In the genomic region with DNA sequence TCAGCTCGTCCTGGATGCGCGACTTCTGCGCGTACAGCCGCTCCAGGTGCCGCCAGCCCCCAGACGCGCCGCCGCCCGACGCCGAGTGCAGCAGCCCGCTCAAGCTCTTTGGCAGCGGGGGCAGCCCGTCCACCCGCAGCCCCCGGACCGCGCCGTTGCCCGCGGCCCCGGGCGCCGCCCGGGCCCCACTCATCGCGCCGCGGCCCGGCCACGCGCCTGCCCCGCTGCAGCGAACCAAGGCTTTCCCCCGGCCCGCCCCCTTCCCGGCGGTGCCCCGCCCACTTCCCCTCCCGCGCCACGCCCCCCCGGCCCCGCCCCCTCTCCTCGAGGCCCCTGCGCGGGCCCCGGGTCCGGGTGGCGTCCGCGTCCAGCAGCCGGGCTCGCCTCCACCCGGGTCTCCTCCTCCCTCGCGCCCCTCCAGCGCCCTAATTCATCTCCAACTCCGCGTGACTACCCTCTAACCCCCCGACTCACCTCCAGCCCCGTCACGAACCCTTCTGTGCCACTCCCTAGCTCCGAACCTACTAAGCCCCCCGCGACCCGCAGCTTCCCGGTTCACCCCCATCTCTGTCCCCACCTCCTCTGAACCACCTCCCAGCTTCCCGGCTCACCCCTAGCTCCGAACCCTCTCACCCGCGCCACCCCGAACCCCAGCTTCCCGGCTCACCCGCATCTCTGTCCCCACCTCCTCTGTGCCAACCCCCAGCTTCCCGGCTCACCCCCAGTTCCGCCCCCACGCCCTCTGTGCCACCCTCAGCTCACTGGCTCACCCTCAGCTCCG, we compare ENCODE assay signal across 8 cellular contexts. TPM values are rescaled to one million over a fixed set of nuclear protein-coding genes. Genes with fewer than 3 reads are reported as not detected.
DNase-seq lines count a peak whose midpoint lies in the region; ATAC-seq and TF ChIP-seq lines count a peak whose summit lies in the region.

A gene (minus strand): TSS at position 236 of the 781 bp plus-strand sequence. CDS start 43 bp downstream, at position 193.

- peak within 1 kb of the TSS; percentile 91 for H2AFZ ChIP-seq in smooth muscle cell (ENCODE audit: low read depth)

- H3K27ac ChIP-seq in AG04450 (ENCODE audit: low read depth, low read length) (no peak within 1 kb of the TSS), iPS-20b (ENCODE audit: low read length) (no peak within 1 kb of the TSS), smooth muscle cell (ENCODE audit: low read depth) (peak within 1 kb of the TSS; percentile 63)

- DNase-seq in AG04450 (ENCODE audit: low read depth, low spot score): no peak
- peak; percentile 36 for DNase-seq in T1000 (lab: John Stamatoyannopoulos, UW)
- DNase-seq in astrocyte of the spinal cord (ENCODE audit: low read depth, low spot score): no peak
- peak; percentile 42 for DNase-seq in smooth muscle cell (lab: John Stamatoyannopoulos, UW; ENCODE audit: unreplicated experiment)
- DNase-seq in DMS79 treated with DMSO at 0.1 percent for 48 hours (lab: John Stamatoyannopoulos, UW): no peak

- H3K9ac ChIP-seq in iPS-20b (ENCODE audit: low read depth, low read length): no peak within 1 kb of the TSS
- H3K9ac ChIP-seq in smooth muscle cell (ENCODE audit: low read depth): peak within 1 kb of the TSS; percentile 87

- no peaks in the 10 kb centered on the region for H3K36me3 ChIP-seq in iPS-20b (ENCODE audit: insufficient read depth, low read depth, low read length)
- no peaks in the 10 kb centered on the region for H3K36me3 ChIP-seq in smooth muscle cell (ENCODE audit: low read depth)

- peaks cover 18% of the 10 kb centered on the region for H3K27me3 ChIP-seq in AG04450 (ENCODE audit: control insufficient read depth, insufficient read depth, low read length)
- H3K27me3 ChIP-seq in iPS-20b (ENCODE audit: insufficient read depth, low read length): peaks cover 98% of the 10 kb centered on the region
- H3K27me3 ChIP-seq in smooth muscle cell (ENCODE audit: low read depth): no peaks in the 10 kb centered on the region

- peak within 1 kb of the TSS; percentile 96 for H3K4me2 ChIP-seq in smooth muscle cell

- CTCF ChIA-PET in AG04450 (lab: Charles Lee): interaction anchor here (1.6 kb wide), 1 partner anchor 170 kb away, joined by 5 read pairs; no protein-coding TSS in a partner anchor

- peaks cover 26% of the 10 kb centered on the region for H4K20me1 ChIP-seq in smooth muscle cell (ENCODE audit: low read depth)

- H3K4me3 ChIP-seq in AG04450 (ENCODE audit: low read depth, low read length): peak within 1 kb of the TSS; percentile 74
- H3K4me3 ChIP-seq in astrocyte of the spinal cord (ENCODE audit: low read depth, low read length): peak within 1 kb of the TSS; percentile 67
- H3K4me3 ChIP-seq in iPS-20b (ENCODE audit: low read length): peak within 1 kb of the TSS; percentile 63
- H3K4me3 ChIP-seq in smooth muscle cell: peak within 1 kb of the TSS; percentile 97

- H3F3A ChIP-seq in smooth muscle cell (ENCODE audit: low read depth): no peaks in the 10 kb centered on the region

- H3K9me3 ChIP-seq in AG04450 (ENCODE audit: control insufficient read depth, insufficient read depth, low read length): peaks cover 5% of the 10 kb centered on the region
- H3K9me3 ChIP-seq in iPS-20b (ENCODE audit: insufficient read depth, low read depth, low read length): no peaks in the 10 kb centered on the region
- no peaks in the 10 kb centered on the region for H3K9me3 ChIP-seq in smooth muscle cell (replicated peaks; ENCODE audit: low read depth)

- peak; percentile 57 for ATAC-seq in GM18907 (IDR thresholded peaks at IDR 0.05; ENCODE audit: unreplicated experiment)
- ATAC-seq in HG03342 (IDR thresholded peaks at IDR 0.05; ENCODE audit: unreplicated experiment): peak; percentile 58

- in situ Hi-C loops in astrocyte of the spinal cord (cut with HindIII; ENCODE audit: low sequenced_read_pairs): no loop called here

- POLR2A ChIA-PET in AG04450 (lab: Yijun Ruan, JAX): no interaction called here

- TF ChIP-seq CTCF in AG04450 (IDR thresholded peaks at IDR 0.05; ENCODE audit: low read depth, low read length) (no peak), astrocyte of the spinal cord (IDR thresholded peaks at IDR 0.05; ENCODE audit: low read depth, low read length) (no peak), smooth muscle cell (IDR thresholded peaks at IDR 0.05; ENCODE audit: borderline replicate concordance, insufficient read depth, poor library complexity, severe bottlenecking) (no peak)

- peaks cover 14% of the 10 kb centered on the region for H3K79me2 ChIP-seq in smooth muscle cell (ENCODE audit: low read depth)

- under 1% methylated on average over 29 of the region's 82 CpGs for whole genome bisulfite sequencing in smooth muscle cell (ENCODE audit: low lambda C conversion rate)

- H3K4me1 ChIP-seq in iPS-20b (ENCODE audit: insufficient read depth, low read length) (no peaks in the 10 kb centered on the region), smooth muscle cell (ENCODE audit: low read depth) (peaks cover 8% of the 10 kb centered on the region)

RNA-seq across cellular contexts. Expression of the gene that starts here (rescaled TPM):
- polyA plus RNA-seq in AG04450 (2011; rRNA removed) (11.0 and 13.8 TPM in 2 replicates), smooth muscle cell (45.3 and 58.6 TPM in 2 replicates)
- 4.0 and 4.6 TPM in 2 replicates for polyA minus RNA-seq in AG04450 (2011; rRNA and poly(A)+ RNA removed)
- 34.9 and 40.3 TPM in 2 replicates for total RNA-seq in smooth muscle cell

Comparison
In these comparisons a context has a peak if more than half of its experiments do, and no peak if none do; other contexts are left out.
1. DNase-seq: peak in T1000 (single experiment) and smooth muscle cell (single experiment); none in AG04450 (single experiment), astrocyte of the spinal cord (single experiment) and DMS79 treated with DMSO at 0.1 percent for 48 hours (single experiment).
2. Peak in every context shown above with its lines, with median percentiles within 50 percentile points of each other: H3K4me3 ChIP-seq.